Comparison of ENCODE assay signal across 24 cellular contexts in genomic region chr2:85729825-85730510, GRCh38. TPM values are rescaled to one million over a fixed set of nuclear protein-coding genes. Genes with fewer than 3 reads are reported as not detected.
DNase-seq lines count a peak whose midpoint lies in the region; ATAC-seq and TF ChIP-seq lines count a peak whose summit lies in the region.
"Had no signal": no experiment of that assay in that cellular context is flagged by ENCODE, and none has a peak within 500 bp of the region (broad histone marks: within the 10 kb centered on the region; RNA-seq: fewer than 3 reads in every experiment).

No MANE protein-coding gene starts in this region.

- intact Hi-C loops in left ventricle myocardium inferior (cut with micrococcal nuclease), result loop anchor here (2.0 kb wide), 1 partner anchor 85 kb away; no protein-coding TSS in a partner anchor
- intact Hi-C loops in left ventricle myocardium superior (cut with micrococcal nuclease), result loop anchor here (5.0 kb wide), 1 partner anchor 82 kb away; no protein-coding TSS in a partner anchor

- no peaks in the 10 kb centered on the region for H3K9me3 Mint-ChIP-seq in stimulated activated effector memory CD8-positive, alpha-beta T cell treated with anti-CD3 and anti-CD28 coated beads, Interleukin-12 subunit alpha, Interleukin-12 subunit beta, amount 100 ng/mL, for 72 hours
- H3K9me3 Mint-ChIP-seq: CD4-positive, alpha-beta T cell had no signal

- no peak overlapping the region for H3K4me3 Mint-ChIP-seq in stimulated activated effector memory CD8-positive, alpha-beta T cell treated with anti-CD3 and anti-CD28 coated beads, Interleukin-12 subunit alpha, Interleukin-12 subunit beta, amount 100 ng/mL, for 72 hours
- H3K4me3 Mint-ChIP-seq: CD4-positive, alpha-beta T cell had no signal

- peaks cover 11% of the 10 kb centered on the region for H3K4me1 Mint-ChIP-seq in stimulated activated effector memory CD8-positive, alpha-beta T cell treated with anti-CD3 and anti-CD28 coated beads, Interleukin-12 subunit alpha, Interleukin-12 subunit beta, amount 100 ng/mL, for 72 hours

- H3K4me1 ChIP-seq in left ventricle myocardium inferior, result peaks cover 51% of the 10 kb centered on the region
- H3K4me1 ChIP-seq: BE2C had no signal

- ATAC-seq in left ventricle myocardium superior, result no peak
- no peak for ATAC-seq in stimulated activated effector memory CD8-positive, alpha-beta T cell treated with anti-CD3 and anti-CD28 coated beads, Interleukin-12 subunit alpha, Interleukin-12 subunit beta, amount 100 ng/mL, for 72 hours

- H3K36me3 Mint-ChIP-seq in stimulated activated effector memory CD8-positive, alpha-beta T cell treated with anti-CD3 and anti-CD28 coated beads, Interleukin-12 subunit alpha, Interleukin-12 subunit beta, amount 100 ng/mL, for 72 hours, result no peaks in the 10 kb centered on the region

- no peaks in the 10 kb centered on the region for H3K36me3 ChIP-seq in left ventricle myocardium inferior
- H3K36me3 ChIP-seq: BE2C had no signal

- no peaks in the 10 kb centered on the region for H3K27me3 ChIP-seq in left ventricle myocardium inferior (ENCODE audit: low read depth)
- H3K27me3 ChIP-seq: BE2C had no signal

- no peak overlapping the region for H3K4me3 ChIP-seq in left ventricle myocardium inferior
- H3K4me3 ChIP-seq: GM12878, K562 had no signal

- H3K9me3 ChIP-seq in left ventricle myocardium inferior (replicated peaks), result no peaks in the 10 kb centered on the region
- H3K9me3 ChIP-seq: BE2C had no signal

- no peak for TF ChIP-seq CTCF in left ventricle myocardium inferior (IDR thresholded peaks at IDR 0.05; ENCODE audit: borderline replicate concordance)

- no peak for DNase-seq in left ventricle myocardium inferior
- no peak for DNase-seq in left ventricle myocardium superior
- DNase-seq in mesenteric fat pad (ENCODE audit: low spot score), result peak; percentile 65
- DNase-seq in stimulated activated effector memory CD8-positive, alpha-beta T cell treated with anti-CD3 and anti-CD28 coated beads, Interleukin-12 subunit alpha, Interleukin-12 subunit beta, amount 100 ng/mL, for 72 hours (ENCODE audit: low spot score in 2 of 2), result no peak
- DNase-seq in globus pallidus (ENCODE audit: low spot score), result no peak
- no peak for DNase-seq in NAMALWA (ENCODE audit: low spot score)
- DNase-seq in hypothalamus (lab: John Stamatoyannopoulos, UW), result no peak
- no peak for DNase-seq in DMS153 (lab: John Stamatoyannopoulos, UW)
- DNase-seq: 8988T; BE2C; Calu3; CD4-positive, alpha-beta T cell; DMS53; EL; GOT3; NCI-H1417; NCI-H1930; NCI-H345; NCI-H524 treated with DMSO at 0.1 percent for 48 hours; PC-3; RPMI8226; SIG-M5 had no signal

- peak overlapping the region; percentile 67 for H3K27ac ChIP-seq in left ventricle myocardium inferior (replicated peaks)

- H3K27ac Mint-ChIP-seq in stimulated activated effector memory CD8-positive, alpha-beta T cell treated with anti-CD3 and anti-CD28 coated beads, Interleukin-12 subunit alpha, Interleukin-12 subunit beta, amount 100 ng/mL, for 72 hours, result peak overlapping the region; percentile 33
- H3K27ac Mint-ChIP-seq: CD4-positive, alpha-beta T cell had no signal

RNA-seq across cellular contexts. Expression of gene ATOH8, which starts 23.8 kb away (rescaled TPM):
- total RNA-seq in left ventricle myocardium inferior (23.3 TPM), left ventricle myocardium superior (29.6 TPM), mesenteric fat pad (69.4 TPM)
- total RNA-seq: CD4-positive, alpha-beta T cell; GM12878; K562 had no signal

RNA-seq across cellular contexts. Expression of gene GNLY, which starts 35.8 kb away (rescaled TPM):
- 1.5 TPM for total RNA-seq in left ventricle myocardium inferior
- 2.3 TPM for total RNA-seq in left ventricle myocardium superior
- 3.7 TPM for total RNA-seq in mesenteric fat pad
- total RNA-seq: Calu3, K562, PC-3 had no signal
